ENCODE assay signal across 24 cellular contexts in genomic region chr9:98009437-98009836, GRCh38. TPM values are rescaled to one million over a fixed set of nuclear protein-coding genes. Genes with fewer than 3 reads are reported as not detected.
DNase-seq lines count a peak whose midpoint lies in the region; ATAC-seq, FAIRE-seq and TF ChIP-seq lines count a peak whose summit lies in the region.
"Had no signal": no experiment of that assay in that cellular context is flagged by ENCODE, and none has a peak within 500 bp of the region (broad histone marks: within the 10 kb centered on the region; RNA-seq: fewer than 3 reads in every experiment).

No MANE protein-coding gene starts in this region.

- no TSS peak for BruUV-seq in OCI-LY7 (replicated peaks; lab: Mats Ljungman, UMichigan)

- H3K4me3 Mint-ChIP-seq in activated CD4-positive, alpha-beta T cell treated with anti-CD3 and anti-CD28 coated beads, Interleukin-2, amount 10 ng/mL, durations not matched to agents 24 days and 14 days = no peak overlapping the region
- H3K4me3 Mint-ChIP-seq in chondrocyte (ENCODE audit: unreplicated experiment) = no peak overlapping the region
- H3K4me3 Mint-ChIP-seq: activated CD4-positive, alpha-beta memory T cell treated with anti-CD3 and anti-CD28 coated beads, Interleukin-2, amount 10 ng/mL, durations not matched to agents 7 days and 5 days; H9 had no signal

- no peak overlapping the region for H3K4me3 ChIP-seq in OCI-LY7 (ENCODE audit: low read depth, low read length, poor library complexity, severe bottlenecking)
- H3K4me3 ChIP-seq in skeletal muscle satellite cell (ENCODE audit: low read length) = peak overlapping the region; percentile 10
- H3K4me3 ChIP-seq: left lung, prostate gland, upper lobe of left lung had no signal

- H3K4me2 ChIP-seq in OCI-LY7 (ENCODE audit: low read length) (peak overlapping the region; percentile 34; the same call in 1 of the 2 replicates), skeletal muscle satellite cell (ENCODE audit: low read length) (no peak overlapping the region)
- H3K4me2 ChIP-seq: KMS-11, SK-N-SH had no signal

- H3K79me2 ChIP-seq in OCI-LY7 (ENCODE audit: insufficient read depth, low read depth, low read length) = peaks cover 73% of the 10 kb centered on the region

- POLR2A ChIA-PET in OCI-LY7 (lab: Charles Lee) = interaction anchor here (0.6 to 1.0 kb wide), 2 partner anchors 11 to 1831 kb away, joined by 5 to 6 read pairs; no protein-coding TSS in a partner anchor

- FAIRE-seq in D721Med (lab: Jason Lieb, UNC) = no peak
- FAIRE-seq: colon had no signal

- ATAC-seq in esophagus mucosa = no peak

- H3K9me3 ChIP-seq in OCI-LY7 (ENCODE audit: low read length) = no peaks in the 10 kb centered on the region
- no peaks in the 10 kb centered on the region for H3K9me3 ChIP-seq in skeletal muscle satellite cell (replicated peaks; ENCODE audit: low read length)
- H3K9me3 ChIP-seq: left lung, prostate gland, SK-N-SH, upper lobe of left lung had no signal

- H3K36me3 ChIP-seq in OCI-LY7 (ENCODE audit: insufficient read depth, low read length) = peaks cover 100% of the 10 kb centered on the region
- H3K36me3 ChIP-seq in skeletal muscle satellite cell (ENCODE audit: insufficient read depth, low read length) = peaks cover 92% of the 10 kb centered on the region

- CTCF ChIA-PET in OCI-LY7 (lab: Charles Lee; ENCODE audit: unreplicated experiment) = no interaction called here

- intact Hi-C loops in activated CD4-positive, alpha-beta T cell treated with anti-CD3 and anti-CD28 coated beads, Interleukin-2, amount 10 ng/mL, durations not matched to agents 24 days and 14 days (cut with micrococcal nuclease) = loop anchor here (10.0 kb wide), 1 partner anchor 345 kb away; no protein-coding TSS in a partner anchor
- intact Hi-C loops in OCI-LY7 (cut with micrococcal nuclease; ENCODE audit: unreplicated experiment) = no loop called here

- no peaks in the 10 kb centered on the region for H3K27me3 Mint-ChIP-seq in activated CD4-positive, alpha-beta T cell treated with anti-CD3 and anti-CD28 coated beads, Interleukin-2, amount 10 ng/mL, durations not matched to agents 24 days and 14 days
- H3K27me3 Mint-ChIP-seq in chondrocyte (ENCODE audit: low read depth) = no peaks in the 10 kb centered on the region
- H3K27me3 Mint-ChIP-seq: activated CD4-positive, alpha-beta memory T cell treated with anti-CD3 and anti-CD28 coated beads, Interleukin-2, amount 10 ng/mL, durations not matched to agents 7 days and 5 days had no signal

- TF ChIP-seq CTCF in OCI-LY7 (conservative IDR thresholded peaks at IDR 0.05; ENCODE audit: low read length) = no peak
- no peak for TF ChIP-seq CTCF in chondrocyte (IDR thresholded peaks at IDR 0.05)
- no peak for TF ChIP-seq CTCF in D721Med (IDR thresholded peaks at IDR 0.05; ENCODE audit: insufficient read depth, missing control alignments)

- H3K4me1 Mint-ChIP-seq in activated CD4-positive, alpha-beta T cell treated with anti-CD3 and anti-CD28 coated beads, Interleukin-2, amount 10 ng/mL, durations not matched to agents 24 days and 14 days = peaks cover 24% of the 10 kb centered on the region
- H3K4me1 Mint-ChIP-seq in chondrocyte (ENCODE audit: low read depth) = peaks cover 15% of the 10 kb centered on the region
- H3K4me1 Mint-ChIP-seq: H9 had no signal

- H3K9me2 ChIP-seq in OCI-LY7 (ENCODE audit: insufficient read depth, low read length) = no peaks in the 10 kb centered on the region
- H3K9me2 ChIP-seq: SK-N-SH had no signal

- no peaks in the 10 kb centered on the region for H3K27me3 ChIP-seq in skeletal muscle satellite cell (ENCODE audit: control insufficient read depth, insufficient read depth, low read length)
- H3K27me3 ChIP-seq: left lung, upper lobe of left lung had no signal

- H3K9me3 Mint-ChIP-seq in activated CD4-positive, alpha-beta T cell treated with anti-CD3 and anti-CD28 coated beads, Interleukin-2, amount 10 ng/mL, durations not matched to agents 24 days and 14 days = no peaks in the 10 kb centered on the region
- H3K9me3 Mint-ChIP-seq in chondrocyte (ENCODE audit: low read depth) = no peaks in the 10 kb centered on the region
- H3K9me3 Mint-ChIP-seq: activated CD4-positive, alpha-beta memory T cell treated with anti-CD3 and anti-CD28 coated beads, Interleukin-2, amount 10 ng/mL, durations not matched to agents 7 days and 5 days; H9 had no signal

- H3K4me1 ChIP-seq in OCI-LY7 (ENCODE audit: insufficient read depth, low read length, poor library complexity, severe bottlenecking) (peaks cover 24% of the 10 kb centered on the region), skeletal muscle satellite cell (ENCODE audit: control insufficient read depth, insufficient read depth, low read length) (peaks cover 43% of the 10 kb centered on the region)
- H3K4me1 ChIP-seq: prostate gland had no signal

- no peak for DNase-seq in activated CD4-positive, alpha-beta T cell treated with anti-CD3 and anti-CD28 coated beads, Interleukin-2, amount 10 ng/mL, durations not matched to agents 24 days and 14 days
- no peak for DNase-seq in activated CD4-positive, alpha-beta T cell treated with anti-CD3 and anti-CD28 coated beads for 4 hours
- no peak for DNase-seq in OCI-LY7 (ENCODE audit: low spot score)
- DNase-seq in chondrocyte (ENCODE audit: low spot score) = no peak
- no peak for DNase-seq in mucosa of gallbladder (ENCODE audit: low spot score)
- no peak for DNase-seq in D721Med (ENCODE audit: insufficient read length, low spot score)
- DNase-seq: activated CD4-positive, alpha-beta memory T cell treated with anti-CD3 and anti-CD28 coated beads, Interleukin-2, amount 10 ng/mL, durations not matched to agents 7 days and 5 days; anterior cingulate cortex; DMS79 treated with DMSO at 0.1 percent for 48 hours; H9; left lung; NCI-H1092; NCI-H526; OCI-M1; SK-N-SH; stimulated activated CD4-positive, alpha-beta T cell treated with anti-CD3 and anti-CD28 coated beads, Interleukin-12 subunit alpha, Interleukin-12 subunit beta, amount 100 ng/mL, for 4 hours; stimulated activated naive CD4-positive, alpha-beta T cell treated with Interleukin-2 at 50 U/mL for 16 hours; upper lobe of left lung had no signal

- no peak overlapping the region for H2AFZ ChIP-seq in OCI-LY7 (ENCODE audit: low read length)

- peaks cover 33% of the 10 kb centered on the region for H4K20me1 ChIP-seq in OCI-LY7 (ENCODE audit: insufficient read depth, low read length)

- no peak overlapping the region for H3K9ac ChIP-seq in skeletal muscle satellite cell (ENCODE audit: low read depth, low read length)
- H3K9ac ChIP-seq: KMS-11, SK-N-SH had no signal

- peaks cover 73% of the 10 kb centered on the region for H3K36me3 Mint-ChIP-seq in activated CD4-positive, alpha-beta T cell treated with anti-CD3 and anti-CD28 coated beads, Interleukin-2, amount 10 ng/mL, durations not matched to agents 24 days and 14 days (ENCODE audit: low read depth)
- H3K36me3 Mint-ChIP-seq in chondrocyte (ENCODE audit: low read depth) = peaks cover 49% of the 10 kb centered on the region

- peak overlapping the region; percentile 33 for H3K27ac ChIP-seq in OCI-LY7 (ENCODE audit: low read depth, low read length, poor library complexity, severe bottlenecking)
- H3K27ac ChIP-seq: C4-2B, KMS-11, prostate gland had no signal

- peak overlapping the region; percentile 27 for H3K27ac Mint-ChIP-seq in activated CD4-positive, alpha-beta T cell treated with anti-CD3 and anti-CD28 coated beads, Interleukin-2, amount 10 ng/mL, durations not matched to agents 24 days and 14 days
- H3K27ac Mint-ChIP-seq in chondrocyte (ENCODE audit: unreplicated experiment) = peak overlapping the region; percentile 10
- H3K27ac Mint-ChIP-seq: activated CD4-positive, alpha-beta memory T cell treated with anti-CD3 and anti-CD28 coated beads, Interleukin-2, amount 10 ng/mL, durations not matched to agents 7 days and 5 days; H9 had no signal

RNA-seq across cellular contexts. Expression of gene ANP32B, which starts 26.3 kb away (rescaled TPM):
- total RNA-seq in activated CD4-positive, alpha-beta T cell treated with anti-CD3 and anti-CD28 coated beads, Interleukin-2, amount 10 ng/mL, durations not matched to agents 24 days and 14 days = 332 and 333 TPM in 2 replicates
- total RNA-seq in OCI-LY7 (2014; rRNA removed; shearing (Covaris generic)) = 32.1 and 52.7 TPM in 2 replicates
- total RNA-seq in OCI-LY7 (2022) (389 and 454 TPM in 2 replicates), chondrocyte (77.6 to 86.1 TPM (median 86.0 TPM) in 3 replicates), mucosa of gallbladder (90.5 TPM), esophagus mucosa (102 TPM)
- total RNA-seq in skeletal muscle satellite cell (2012; rRNA removed) = 12.2 and 13.5 TPM in 2 replicates

RNA-seq across cellular contexts. Expression of gene NANS, which starts 47.1 kb away (rescaled TPM):
- total RNA-seq in activated CD4-positive, alpha-beta T cell treated with anti-CD3 and anti-CD28 coated beads, Interleukin-2, amount 10 ng/mL, durations not matched to agents 24 days and 14 days = 54.0 and 57.1 TPM in 2 replicates
- total RNA-seq in OCI-LY7 (2014; rRNA removed; shearing (Covaris generic)) = 63.7 and 70.6 TPM in 2 replicates
- total RNA-seq in OCI-LY7 (2022) = 50.4 and 56.9 TPM in 2 replicates
- 52.0 to 54.8 TPM (median 53.2 TPM) in 3 replicates for total RNA-seq in chondrocyte
- total RNA-seq in skeletal muscle satellite cell (2012; rRNA removed) = 114 and 137 TPM in 2 replicates
- 69.3 TPM for total RNA-seq in mucosa of gallbladder
- 35.6 TPM for total RNA-seq in esophagus mucosa
